14 cellular contexts compared by ENCODE assay signal in genomic region chr12:8157484-8158198, GRCh38. TPM values are rescaled to one million over a fixed set of nuclear protein-coding genes. Genes with fewer than 3 reads are reported as not detected.
A peak's percentile ranks its signal among the peaks of the same experiment; 100 is the strongest.
DNase-seq lines count a peak whose midpoint lies in the region; TF ChIP-seq lines count a peak whose summit lies in the region.
"Had no signal": no experiment of that assay in that cellular context is flagged by ENCODE, and none has a peak within 500 bp of the region (broad histone marks: within the 10 kb centered on the region; RNA-seq: fewer than 3 reads in every experiment).

No MANE protein-coding gene starts in this region.

- no peak for TF ChIP-seq CTCF in tibial artery (IDR thresholded peaks at IDR 0.05)

- H3K4me3 ChIP-seq in adipocyte (ENCODE audit: low read length), result no peak overlapping the region
- H3K4me3 ChIP-seq in thymus (ENCODE audit: low read length), result no peak overlapping the region
- H3K4me3 ChIP-seq in tibial artery, result no peak overlapping the region
- H3K4me3 ChIP-seq: gastrocnemius medialis had no signal

- H3K27me3 ChIP-seq in adipocyte (replicated peaks; ENCODE audit: control insufficient read depth, insufficient read depth, low read length), result no peaks in the 10 kb centered on the region
- H3K27me3 ChIP-seq in thymus (ENCODE audit: control insufficient read depth, insufficient read depth), result peaks cover 3% of the 10 kb centered on the region
- no peaks in the 10 kb centered on the region for H3K27me3 ChIP-seq in tibial artery
- H3K27me3 ChIP-seq: gastrocnemius medialis had no signal

- intact Hi-C loops in tibial artery (cut with DNase I; ENCODE audit: low total_unique reads), result no loop called here

- H3K36me3 ChIP-seq in adipocyte (ENCODE audit: control insufficient read depth, insufficient read depth, low read length, severe bottlenecking) (no peaks in the 10 kb centered on the region), thymus (ENCODE audit: control insufficient read depth, insufficient read depth) (no peaks in the 10 kb centered on the region), tibial artery (no peaks in the 10 kb centered on the region)
- H3K36me3 ChIP-seq: gastrocnemius medialis had no signal

- no peaks in the 10 kb centered on the region for H3K9me3 ChIP-seq in adipocyte (ENCODE audit: control insufficient read depth, low read length)
- H3K9me3 ChIP-seq in thymus (ENCODE audit: control insufficient read depth), result no peaks in the 10 kb centered on the region
- H3K9me3 ChIP-seq in tibial artery, result no peaks in the 10 kb centered on the region
- H3K9me3 ChIP-seq: gastrocnemius medialis had no signal

- peaks cover 5% of the 10 kb centered on the region for H3K4me1 ChIP-seq in adipocyte (ENCODE audit: control insufficient read depth, insufficient read depth, low read length)
- H3K4me1 ChIP-seq in thymus (ENCODE audit: control insufficient read depth, insufficient read depth, low read length), result no peaks in the 10 kb centered on the region
- H3K4me1 ChIP-seq in tibial artery, result no peaks in the 10 kb centered on the region
- H3K4me1 ChIP-seq: gastrocnemius medialis had no signal

- H3K9ac ChIP-seq in adipocyte (ENCODE audit: low read length), result no peak overlapping the region

- peak; percentile 16 for DNase-seq in NCI-H82 (lab: John Stamatoyannopoulos, UW)
- no peak for DNase-seq in NCI-H82 treated with DMSO at 0.1 percent for 48 hours (lab: John Stamatoyannopoulos, UW; ENCODE audit: unreplicated experiment)
- peak; percentile 12 for DNase-seq in adipocyte (ENCODE audit: low read depth)
- DNase-seq in left kidney (ENCODE audit: low read depth, low spot score), result peak; percentile 18
- no peak for DNase-seq in activated CD4-positive, alpha-beta T cell treated with anti-CD3 and anti-CD28 coated beads for 4 hours
- no peak for DNase-seq in tibial artery
- no peak for DNase-seq in activated effector memory CD4-positive, alpha-beta T cell treated with Interleukin-2 at 50 U/mL for 16 hours
- DNase-seq: activated CD4-positive, alpha-beta T cell treated with anti-CD3 and anti-CD28 coated beads, Interleukin-2, amount 10 ng/mL, durations not matched to agents 7 days and 5 days; activated naive CD8-positive, alpha-beta T cell treated with anti-CD3 and anti-CD28 coated beads, Interleukin-2, amount 10 ng/mL, durations not matched to agents 7 days and 5 days; gastrocnemius medialis; midbrain; NCI-H1048; SIG-M5 had no signal

- peak overlapping the region; percentile 4 for H3K27ac ChIP-seq in thymus (ENCODE audit: low read depth)
- no peak overlapping the region for H3K27ac ChIP-seq in tibial artery
- H3K27ac ChIP-seq: gastrocnemius medialis had no signal

RNA-seq across cellular contexts. Expression of gene ZNF705A, which starts 0.8 kb away (rescaled TPM):
- 0.05 TPM for polyA plus RNA-seq in thymus

RNA-seq across cellular contexts. Expression of gene CLEC4A, which starts 34.2 kb away (rescaled TPM):
- 9.2 TPM for polyA plus RNA-seq in thymus

Comparison
In these comparisons a context has a peak if more than half of its experiments do, and no peak if none do; other contexts are left out.
1. DNase-seq: peak in NCI-H82 (single experiment), adipocyte (single experiment) and left kidney (single experiment); none in NCI-H82 treated with DMSO at 0.1 percent for 48 hours (single experiment), activated CD4-positive, alpha-beta T cell treated with anti-CD3 and anti-CD28 coated beads for 4 hours (0 of 2), tibial artery (0 of 2) and activated effector memory CD4-positive, alpha-beta T cell treated with Interleukin-2 at 50 U/mL for 16 hours (single experiment).